ENCODE assay signal across 7 cellular contexts in genomic region chr5:108003178-108003577, GRCh38.
DNase-seq lines count a peak whose midpoint lies in the region; ATAC-seq, FAIRE-seq and TF ChIP-seq lines count a peak whose summit lies in the region.

No MANE protein-coding gene starts in this region.

- no peak for TF ChIP-seq POLR2A in GM12892 (IDR thresholded peaks at IDR 0.05; ENCODE audit: low read depth, low read length)

- peaks cover 0 to 3% of the 10 kb centered on the region in 2 donors for H3K4me1 ChIP-seq in mucosa of rectum (ENCODE audit: control insufficient read depth in 2 of 2, insufficient read depth in 2 of 2, low read length in 2 of 2)

- no peak for FAIRE-seq in GM12892 (lab: Jason Lieb, UNC)

- DNase-seq in GM12892 (ENCODE audit: insufficient read length): peak; percentile 6
- DNase-seq in brain microvascular endothelial cell: peak; percentile 64
- DNase-seq in COR-L47 (lab: John Stamatoyannopoulos, UW): no peak
- no peak for DNase-seq in NK-92 (lab: John Stamatoyannopoulos, UW; ENCODE audit: unreplicated experiment)

- no peak for TF ChIP-seq CTCF in brain microvascular endothelial cell (IDR thresholded peaks at IDR 0.05; ENCODE audit: low read depth, low read length, missing control alignments)

- H3K36me3 ChIP-seq in KOPT-K1 (ENCODE audit: insufficient read depth, low read length) (no peaks in the 10 kb centered on the region), brain microvascular endothelial cell (replicated peaks) (no peaks in the 10 kb centered on the region), mucosa of rectum (ENCODE audit: control insufficient read depth in 2 of 2, insufficient read depth in 2 of 2, low read length in 2 of 2) (no peaks in the 10 kb centered on the region)

- in situ Hi-C loops in brain microvascular endothelial cell (cut with HindIII; ENCODE audit: low pct_ligation_motif_present, low sequenced_read_pairs): no loop called here

- no peaks in the 10 kb centered on the region for H3K9me3 ChIP-seq in KOPT-K1 (ENCODE audit: insufficient read depth, low read length, poor library complexity, severe bottlenecking)
- no peaks in the 10 kb centered on the region for H3K9me3 ChIP-seq in mucosa of rectum (ENCODE audit: control insufficient read depth in 2 of 2, low read length in 2 of 2)

- ATAC-seq in GM21526 (IDR thresholded peaks at IDR 0.05; ENCODE audit: low FRiP score, unreplicated experiment): peak; percentile 84

- no peak overlapping the region for H3K9ac ChIP-seq in mucosa of rectum (ENCODE audit: low read depth in 1 of 2, low read length in 2 of 2)

- H3K27me3 ChIP-seq in brain microvascular endothelial cell (replicated peaks) (no peaks in the 10 kb centered on the region), mucosa of rectum (ENCODE audit: control insufficient read depth in 2 of 2, insufficient read depth in 2 of 2, low read length in 2 of 2) (no peaks in the 10 kb centered on the region)

- no peak overlapping the region for H3K4me3 ChIP-seq in brain microvascular endothelial cell (ENCODE audit: low read depth, low read length)
- peak overlapping the region; percentile 6 to 32 for H3K4me3 ChIP-seq in mucosa of rectum (ENCODE audit: low read length in 2 of 2)

- H3K27ac ChIP-seq in KOPT-K1 (ENCODE audit: low read depth, low read length, poor library complexity, severe bottlenecking) (peak overlapping the region; percentile 59), brain microvascular endothelial cell (peak overlapping the region; percentile 41), mucosa of rectum (ENCODE audit: low read depth in 2 of 2, low read length in 2 of 2) (no peak overlapping the region)

Comparison
In these comparisons a context has a peak if more than half of its experiments do, and no peak if none do; other contexts are left out.
1. DNase-seq: peak in GM12892 (single experiment) and brain microvascular endothelial cell (single experiment); none in COR-L47 (single experiment) and NK-92 (single experiment).
2. H3K27ac ChIP-seq: peak in KOPT-K1 (single experiment) and brain microvascular endothelial cell (single experiment); none in mucosa of rectum (0 of 2).